In genomic region chr4:152259866-152260265, GRCh38 we compare ENCODE assay signal across 15 cellular contexts.
A peak's percentile ranks its signal among the peaks of the same experiment; 100 is the strongest.
DNase-seq lines count a peak whose midpoint lies in the region; ATAC-seq, FAIRE-seq and TF ChIP-seq lines count a peak whose summit lies in the region.
"Had no signal": no experiment of that assay in that cellular context is flagged by ENCODE, and none has a peak within 500 bp of the region (broad histone marks: within the 10 kb centered on the region; RNA-seq: fewer than 3 reads in every experiment).

No MANE protein-coding gene starts in this region.

- FAIRE-seq in GM12892 (lab: Jason Lieb, UNC), result no peak

- TF ChIP-seq POLR2A in HCT116 (IDR thresholded peaks at IDR 0.05; ENCODE audit: borderline replicate concordance, extremely low read depth, insufficient read depth, insufficient read length), result no peak
- TF ChIP-seq POLR2A in esophagus squamous epithelium (IDR thresholded peaks at IDR 0.05), result no peak
- TF ChIP-seq POLR2A in GM12892 (IDR thresholded peaks at IDR 0.05; ENCODE audit: low read depth, low read length), result no peak
- TF ChIP-seq POLR2A in adrenal gland (IDR thresholded peaks at IDR 0.05), result no peak

- no peaks in the 10 kb centered on the region for H3F3A ChIP-seq in smooth muscle cell (ENCODE audit: low read depth)

- H3K9me3 ChIP-seq in HCT116 (ENCODE audit: control insufficient read depth in 1 of 2, insufficient read depth in 1 of 2, low read depth in 1 of 2, low read length in 2 of 2) (no peaks in the 10 kb centered on the region; a peak in 1 of 4 replicates), esophagus squamous epithelium (no peaks in the 10 kb centered on the region), smooth muscle cell (replicated peaks; ENCODE audit: low read depth) (no peaks in the 10 kb centered on the region), mucosa of descending colon (no peaks in the 10 kb centered on the region), adrenal gland (replicated peaks in 1 of 3) (peaks cover 0 to 9% (median 0%) of the 10 kb centered on the region in 3 donors)

- TF ChIP-seq CTCF in HCT116 (IDR thresholded peaks at IDR 0.05 in 2 of 3, conservative IDR thresholded peaks at IDR 0.05 in 1 of 3; ENCODE audit: borderline replicate concordance in 1 of 3, insufficient read depth in 1 of 3, low read depth in 2 of 3, low read length in 2 of 3) (no peak), RWPE1 (conservative IDR thresholded peaks at IDR 0.05; ENCODE audit: low read depth) (no peak), esophagus squamous epithelium (IDR thresholded peaks at IDR 0.05) (no peak), smooth muscle cell (IDR thresholded peaks at IDR 0.05; ENCODE audit: borderline replicate concordance, insufficient read depth, poor library complexity, severe bottlenecking) (no peak), mucosa of descending colon (IDR thresholded peaks at IDR 0.05) (no peak), adrenal gland (IDR thresholded peaks at IDR 0.05) (no peak)

- RAD21 ChIA-PET in HCT116 (lab: Charles Lee; ENCODE audit: low non-redundant PET in 1 of 2, low total read pairs in 2 of 2, uncharacterized antibody in 2 of 2, unreplicated experiment in 2 of 2), result interaction anchor here in 1 of 2 experiments (1.2 kb wide), 1 partner anchor 213 kb away, joined by 3 read pairs; no protein-coding TSS in a partner anchor

- CTCF ChIA-PET in HCT116 (lab: Charles Lee), result no interaction called here
- CTCF ChIA-PET in RWPE1 (lab: Yijun Ruan, JAX), result no interaction called here

- H3K4me3 ChIP-seq in HCT116 (replicated peaks in 1 of 2; ENCODE audit: low read depth in 1 of 2, low read length in 2 of 2) (no peak overlapping the region), esophagus squamous epithelium (no peak overlapping the region), smooth muscle cell (no peak overlapping the region), mucosa of descending colon (no peak overlapping the region), adrenal gland (no peak overlapping the region)
- H3K4me3 ChIP-seq: transverse colon had no signal

- no peaks in the 10 kb centered on the region for H4K20me1 ChIP-seq in HCT116 (ENCODE audit: insufficient read depth)
- H4K20me1 ChIP-seq in smooth muscle cell (ENCODE audit: low read depth), result no peaks in the 10 kb centered on the region

- DNase-seq in HCT116 (ENCODE audit: low read depth, low spot score), result no peak
- peak; percentile 85 for DNase-seq in RWPE1 (ENCODE audit: low spot score)
- DNase-seq in esophagus squamous epithelium (lab: John Stamatoyannopoulos, UW), result no peak
- no peak for DNase-seq in smooth muscle cell (lab: John Stamatoyannopoulos, UW; ENCODE audit: unreplicated experiment)
- no peak for DNase-seq in mucosa of descending colon
- DNase-seq in GM12892 (ENCODE audit: insufficient read length), result no peak
- no peak for DNase-seq in adrenal gland
- DNase-seq: activated B cell treated with CpG ODN at 0.5 μM for 24 hours; activated naive CD4-positive, alpha-beta T cell treated with anti-CD3 and anti-CD28 coated beads for 36 hours; NCI-H1417 treated with DMSO at 0.1 percent for 48 hours; right cardiac atrium; stimulated activated CD4-positive, alpha-beta T cell treated with anti-CD3 and anti-CD28 coated beads, Interleukin-2, amount 100 ng/mL, for 48 hours; SW 1271; transverse colon had no signal

- BruUV-seq in HCT116 (replicated peaks; lab: Mats Ljungman, UMichigan), result no TSS peak

- H2AFZ ChIP-seq in HCT116 (ENCODE audit: low read depth, low read length, poor library complexity, severe bottlenecking) (peak overlapping the region; percentile 56), smooth muscle cell (ENCODE audit: low read depth) (no peak overlapping the region)

- ATAC-seq in HCT116, result no peak
- ATAC-seq in mucosa of descending colon, result no peak
- ATAC-seq: natural killer cell treated with Interleukin-12 subunit alpha and Interleukin-12 subunit beta and Interleukin-15 and Interleukin-18, amount 100 ng/mL, for 72 hours had no signal

- H3K27me3 ChIP-seq in HCT116 (ENCODE audit: insufficient read depth, low read length), result no peaks in the 10 kb centered on the region
- no peaks in the 10 kb centered on the region for H3K27me3 ChIP-seq in esophagus squamous epithelium
- no peaks in the 10 kb centered on the region for H3K27me3 ChIP-seq in smooth muscle cell (ENCODE audit: low read depth)
- no peaks in the 10 kb centered on the region for H3K27me3 ChIP-seq in adrenal gland
- H3K27me3 ChIP-seq: transverse colon had no signal

- H3K9ac ChIP-seq in HCT116 (ENCODE audit: low read length), result no peak overlapping the region
- no peak overlapping the region for H3K9ac ChIP-seq in smooth muscle cell (ENCODE audit: low read depth)

- H3K4me1 ChIP-seq in HCT116 (ENCODE audit: control insufficient read depth in 1 of 2, insufficient read depth in 2 of 2, low read length in 2 of 2), result peaks cover 31 to 54% of the 10 kb centered on the region in 2 experiments
- peaks cover 0 to 53% (median 19%) of the 10 kb centered on the region in 3 donors for H3K4me1 ChIP-seq in esophagus squamous epithelium
- peaks cover 2% of the 10 kb centered on the region for H3K4me1 ChIP-seq in smooth muscle cell (ENCODE audit: low read depth)
- no peaks in the 10 kb centered on the region for H3K4me1 ChIP-seq in mucosa of descending colon (ENCODE audit: low read depth)
- no peaks in the 10 kb centered on the region for H3K4me1 ChIP-seq in adrenal gland (replicated peaks in 1 of 2)

- intact Hi-C loops in HCT116 (cut with micrococcal nuclease) (no loop called here), esophagus squamous epithelium (cut with DNase I) (no loop called here), mucosa of descending colon (cut with DNase I, micrococcal nuclease) (no loop called here), adrenal gland (cut with DNase I) (no loop called here)

- POLR2A ChIA-PET in HCT116 (lab: Charles Lee), result no interaction called here
- POLR2A ChIA-PET in RWPE1 (lab: Yijun Ruan, JAX; ENCODE audit: low non-redundant PET), result no interaction called here

- no peaks in the 10 kb centered on the region for H3K9me2 ChIP-seq in HCT116 (ENCODE audit: insufficient read depth)

- H3K27ac ChIP-seq in HCT116 (ENCODE audit: low read depth, low read length), result peak overlapping the region; percentile 65; the same call in 1 of the 2 replicates
- peak overlapping the region; percentile 100 for H3K27ac ChIP-seq in RWPE1
- peak overlapping the region in 3 of 4 donors; percentile 68 to 84 (median 69) for H3K27ac ChIP-seq in esophagus squamous epithelium
- peak overlapping the region; percentile 97 for H3K27ac ChIP-seq in smooth muscle cell (ENCODE audit: low read depth)
- no peak overlapping the region for H3K27ac ChIP-seq in adrenal gland
- H3K27ac ChIP-seq: transverse colon had no signal

- H3K79me2 ChIP-seq in HCT116 (ENCODE audit: insufficient read depth, low read length) (no peaks in the 10 kb centered on the region), smooth muscle cell (ENCODE audit: low read depth) (no peaks in the 10 kb centered on the region)

- TF ChIP-seq RAD21 in HCT116 (IDR thresholded peaks at IDR 0.05; ENCODE audit: low read depth), result no peak

- peak overlapping the region; percentile 22; the same call in 1 of the 2 replicates for H3K4me2 ChIP-seq in HCT116 (ENCODE audit: low read length)
- no peak overlapping the region for H3K4me2 ChIP-seq in smooth muscle cell

- WGBS in esophagus squamous epithelium, 2 donors, result 36 to 37% methylated on average over 1 of the region's 1 CpG
- WGBS in smooth muscle cell (ENCODE audit: low lambda C conversion rate), result 50% methylated on average over 1 of the region's 1 CpG
- 32 to 52% (median 42%) methylated on average over 1 of the region's 1 CpG for WGBS in adrenal gland, 4 donors

- H3K36me3 ChIP-seq in HCT116 (ENCODE audit: control insufficient read depth in 1 of 2, insufficient read depth in 2 of 2, low read length in 2 of 2) (no peaks in the 10 kb centered on the region), esophagus squamous epithelium (no peaks in the 10 kb centered on the region), smooth muscle cell (ENCODE audit: low read depth) (peaks cover 3% of the 10 kb centered on the region), mucosa of descending colon (ENCODE audit: low read depth) (no peaks in the 10 kb centered on the region), adrenal gland (replicated peaks in 1 of 2) (no peaks in the 10 kb centered on the region)
- H3K36me3 ChIP-seq: transverse colon had no signal

TF ChIP-seq in HCT116, 20 proteins besides CTCF, POLR2A, EP300 and RAD21:
- TF ChIP-seq CBX3 (IDR thresholded peaks at IDR 0.05; ENCODE audit: low read depth) (no peak), FOSL1 (IDR thresholded peaks at IDR 0.05; ENCODE audit: low read depth) (peak; percentile 51), EGR1 (IDR thresholded peaks at IDR 0.05; ENCODE audit: low read depth) (no peak), TCF7L2 (IDR thresholded peaks at IDR 0.05; ENCODE audit: borderline replicate concordance, extremely low read depth, insufficient read depth, insufficient read length) (no peak), SRF (IDR thresholded peaks at IDR 0.05; ENCODE audit: low read depth) (no peak), JUND (IDR thresholded peaks at IDR 0.05) (peak; percentile 49)

Comparison
In these comparisons a context has a peak if more than half of its experiments do, and no peak if none do; other contexts are left out.
1. H3K27ac ChIP-seq: peak in HCT116 (single experiment), RWPE1 (single experiment), esophagus squamous epithelium (3 of 4) and smooth muscle cell (single experiment); none in adrenal gland (0 of 5).